In genomic region chr12:27931390-27931789, GRCh38 we compare ENCODE assay signal across 27 cellular contexts. TPM values are rescaled to one million over a fixed set of nuclear protein-coding genes. Genes with fewer than 3 reads are reported as not detected.
"Had no signal": no experiment of that assay in that cellular context is flagged by ENCODE, and none has a peak within 500 bp of the region (broad histone marks: within the 10 kb centered on the region; RNA-seq: fewer than 3 reads in every experiment).

No MANE protein-coding gene starts in this region.

- H3K27ac Mint-ChIP-seq: activated CD4-positive, alpha-beta memory T cell treated with anti-CD3 and anti-CD28 coated beads, Interleukin-2, amount 10 ng/mL, durations not matched to agents 7 days and 5 days; activated CD4-positive, alpha-beta T cell treated with anti-CD3 and anti-CD28 coated beads, Interleukin-2, amount 10 ng/mL, durations not matched to agents 7 days and 5 days; activated naive CD4-positive, alpha-beta T cell treated with anti-CD3 and anti-CD28 coated beads, Interleukin-2, amount 10 ng/mL, durations not matched to agents 7 days and 5 days; natural killer cell treated with Interleukin-12 subunit alpha and Interleukin-12 subunit beta and Interleukin-15 and Interleukin-18, amount 100 ng/mL, for 72 hours; T-helper 17 cell; type B pancreatic cell had no signal

- FAIRE-seq: endothelial cell of umbilical vein, keratinocyte had no signal

- H3K9me3 Mint-ChIP-seq: activated CD4-positive, alpha-beta memory T cell treated with anti-CD3 and anti-CD28 coated beads, Interleukin-2, amount 10 ng/mL, durations not matched to agents 7 days and 5 days; activated CD4-positive, alpha-beta T cell treated with anti-CD3 and anti-CD28 coated beads, Interleukin-2, amount 10 ng/mL, durations not matched to agents 7 days and 5 days; activated naive CD4-positive, alpha-beta T cell treated with anti-CD3 and anti-CD28 coated beads, Interleukin-2, amount 10 ng/mL, durations not matched to agents 7 days and 5 days; type B pancreatic cell had no signal

- H3K4me3 ChIP-seq: body of pancreas, gastroesophageal sphincter, mucosa of descending colon, right atrium auricular region, spleen, vagina had no signal

- H3K36me3 Mint-ChIP-seq: activated naive CD4-positive, alpha-beta T cell treated with anti-CD3 and anti-CD28 coated beads, Interleukin-2, amount 10 ng/mL, durations not matched to agents 7 days and 5 days; natural killer cell treated with Interleukin-12 subunit alpha and Interleukin-12 subunit beta and Interleukin-15 and Interleukin-18, amount 100 ng/mL, for 72 hours; type B pancreatic cell had no signal

- H3K27ac ChIP-seq: body of pancreas, gastroesophageal sphincter, right atrium auricular region, spleen, vagina, WERI-Rb-1 had no signal

- H3K36me3 ChIP-seq: gastroesophageal sphincter, right atrium auricular region, spleen, vagina, WERI-Rb-1 had no signal

- H3K27me3 ChIP-seq: body of pancreas, gastroesophageal sphincter, right atrium auricular region, vagina had no signal

- H3K4me3 Mint-ChIP-seq: activated CD4-positive, alpha-beta memory T cell treated with anti-CD3 and anti-CD28 coated beads, Interleukin-2, amount 10 ng/mL, durations not matched to agents 7 days and 5 days; activated CD4-positive, alpha-beta T cell treated with anti-CD3 and anti-CD28 coated beads, Interleukin-2, amount 10 ng/mL, durations not matched to agents 7 days and 5 days; activated naive CD4-positive, alpha-beta T cell treated with anti-CD3 and anti-CD28 coated beads, Interleukin-2, amount 10 ng/mL, durations not matched to agents 7 days and 5 days; natural killer cell treated with Interleukin-12 subunit alpha and Interleukin-12 subunit beta and Interleukin-15 and Interleukin-18, amount 100 ng/mL, for 72 hours; T-helper 17 cell; type B pancreatic cell had no signal

- ATAC-seq: activated CD4-positive, CD25-positive, alpha-beta regulatory T cell treated with anti-CD3 and anti-CD28 coated beads, Interleukin-2, amount 50 U/mL, for 24 hours; body of pancreas; gastroesophageal sphincter; left cardiac atrium; left ventricle myocardium superior; mucosa of descending colon; natural killer cell treated with Interleukin-12 subunit alpha and Interleukin-12 subunit beta and Interleukin-15 and Interleukin-18, amount 100 ng/mL, for 72 hours; T-helper 17 cell had no signal

- H3K9me3 ChIP-seq: body of pancreas, gastroesophageal sphincter, mucosa of descending colon, right atrium auricular region, spleen, vagina had no signal

- DNase-seq: activated CD4-positive, alpha-beta memory T cell treated with anti-CD3 and anti-CD28 coated beads, Interleukin-2, amount 10 ng/mL, durations not matched to agents 7 days and 5 days; activated CD4-positive, alpha-beta T cell treated with anti-CD3 and anti-CD28 coated beads, Interleukin-2, amount 10 ng/mL, durations not matched to agents 7 days and 5 days; activated effector memory CD4-positive, alpha-beta T cell treated with Interleukin-2 at 50 U/mL for 16 hours; activated naive CD4-positive, alpha-beta T cell treated with anti-CD3 and anti-CD28 coated beads, Interleukin-2, amount 10 ng/mL, durations not matched to agents 7 days and 5 days; activated T-cell treated with anti-CD3 and anti-CD28 coated beads, Interleukin-2, amount 50 U/mL, for 48 hours; anterior cingulate cortex; body of pancreas; head of caudate nucleus; hippocampal formation; left cardiac atrium; left ventricle myocardium superior; mucosa of descending colon; spleen; stimulated activated naive CD4-positive, alpha-beta T cell treated with Interleukin-2 at 50 U/mL for 16 hours; T-helper 17 cell; T1000; WERI-Rb-1 had no signal

- H3K4me1 ChIP-seq: body of pancreas, gastroesophageal sphincter, right atrium auricular region, spleen, vagina had no signal

- H3K4me1 Mint-ChIP-seq: activated CD4-positive, alpha-beta memory T cell treated with anti-CD3 and anti-CD28 coated beads, Interleukin-2, amount 10 ng/mL, durations not matched to agents 7 days and 5 days; activated CD4-positive, alpha-beta T cell treated with anti-CD3 and anti-CD28 coated beads, Interleukin-2, amount 10 ng/mL, durations not matched to agents 7 days and 5 days; activated naive CD4-positive, alpha-beta T cell treated with anti-CD3 and anti-CD28 coated beads, Interleukin-2, amount 10 ng/mL, durations not matched to agents 7 days and 5 days; T-helper 17 cell had no signal

RNA-seq across cellular contexts. Expression of gene PTHLH, which starts 41.1 kb away (rescaled TPM):
- total RNA-seq: activated CD4-positive, alpha-beta memory T cell treated with anti-CD3 and anti-CD28 coated beads, Interleukin-2, amount 10 ng/mL, durations not matched to agents 7 days and 5 days; activated CD4-positive, alpha-beta T cell treated with anti-CD3 and anti-CD28 coated beads, Interleukin-2, amount 10 ng/mL, durations not matched to agents 7 days and 5 days; cerebellum; left ventricle myocardium superior; mesenteric fat pad; natural killer cell treated with Interleukin-12 subunit alpha and Interleukin-12 subunit beta and Interleukin-15 and Interleukin-18, amount 100 ng/mL, for 72 hours; T-helper 17 cell had no signal
